In the genomic region with DNA sequence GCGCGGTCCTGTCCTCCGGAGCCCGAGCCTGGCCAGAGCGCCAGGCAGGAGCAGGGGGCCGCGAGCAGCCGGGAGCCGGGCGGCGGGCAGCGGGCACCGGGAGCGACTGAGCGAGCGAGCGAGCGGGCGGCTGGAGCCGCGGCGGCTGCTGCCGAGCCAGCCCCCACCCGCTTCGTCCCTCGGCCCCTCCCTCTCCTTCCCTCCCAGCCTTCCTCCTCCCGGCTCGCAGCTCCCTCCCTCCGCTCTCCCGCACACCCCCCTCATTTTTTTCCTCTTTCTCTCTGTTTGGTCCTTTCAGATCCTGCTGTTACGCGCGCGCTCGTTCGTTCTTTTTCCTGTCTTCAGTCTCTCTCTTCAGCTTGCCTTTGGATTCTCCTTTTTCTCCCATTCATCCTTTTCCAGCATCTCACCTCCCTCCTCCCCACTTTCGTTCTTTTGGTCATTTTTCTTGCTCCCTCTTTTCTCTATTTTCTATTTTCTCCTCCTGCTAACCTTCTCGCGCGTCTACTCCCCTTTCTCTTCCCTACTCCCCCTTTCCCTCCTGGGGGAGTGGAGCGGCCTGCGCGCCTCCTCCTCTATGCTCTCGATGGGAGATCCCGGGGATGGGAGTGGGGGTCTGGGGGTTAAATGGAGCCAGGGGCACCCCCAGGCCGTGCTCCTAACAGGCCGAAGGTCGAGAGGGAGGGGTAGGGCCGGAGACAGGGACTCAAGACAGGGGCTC, we compare ENCODE assay signal across 8 cellular contexts. TPM values are rescaled to one million over a fixed set of nuclear protein-coding genes. Genes with fewer than 3 reads are reported as not detected.
A peak's percentile ranks its signal among the peaks of the same experiment; 100 is the strongest.
DNase-seq lines count a peak whose midpoint lies in the region; ATAC-seq and TF ChIP-seq lines count a peak whose summit lies in the region.

A gene (minus strand): TSS at position 108 of the 721 bp plus-strand sequence. CDS start 125,347 bp downstream, outside the sequence.

- H3K27ac Mint-ChIP-seq in activated T-helper 1 cell treated with anti-CD3 and anti-CD28 coated beads, Interleukin-12 subunit alpha, Interleukin-12 subunit beta, Interleukin-2, Interleukin-4 antibody, amounts not matched to agents 30 ng/mL and 10 ng/mL and 1 ng/mL, durations not matched to agents 14 hours and 24 hours and 36 hours, result peak within 1 kb of the TSS; percentile 76
- H3K27ac Mint-ChIP-seq in osteocyte (ENCODE audit: unreplicated experiment), result no peak within 1 kb of the TSS

- H3K4me2 ChIP-seq in KMS-11, result peak within 1 kb of the TSS; percentile 94

- DNase-seq in DMS114 treated with DMSO at 0.1 percent for 48 hours (lab: John Stamatoyannopoulos, UW; ENCODE audit: unreplicated experiment), result peak; percentile 52
- DNase-seq in activated T-helper 1 cell treated with anti-CD3 and anti-CD28 coated beads, Interleukin-12 subunit alpha, Interleukin-12 subunit beta, Interleukin-2, Interleukin-4 antibody, amounts not matched to agents 30 ng/mL and 10 ng/mL and 1 ng/mL, durations not matched to agents 14 hours and 24 hours and 36 hours (ENCODE audit: low spot score), result no peak
- peak; percentile 45 for DNase-seq in Right ventricle myocardium superior
- DNase-seq in osteocyte (ENCODE audit: extremely low spot score, unreplicated experiment), result no peak
- DNase-seq in central memory CD4-positive, alpha-beta T cell, result no peak
- DNase-seq in activated CD4-positive, alpha-beta T cell treated with anti-CD3 and anti-CD28 coated beads for 4 hours, result no peak
- DNase-seq in NK-92 treated with Interleukin-12 subunit alpha and Interleukin-12 subunit beta, amount 100 ng/mL, for 24 hours (lab: John Stamatoyannopoulos, UW), result no peak

- peaks cover 19% of the 10 kb centered on the region for H3K27me3 ChIP-seq in KMS-11 (ENCODE audit: insufficient read depth, low read depth)

- no peaks in the 10 kb centered on the region for H3K36me3 ChIP-seq in KMS-11 (ENCODE audit: insufficient read depth)

- H3K4me1 Mint-ChIP-seq in activated T-helper 1 cell treated with anti-CD3 and anti-CD28 coated beads, Interleukin-12 subunit alpha, Interleukin-12 subunit beta, Interleukin-2, Interleukin-4 antibody, amounts not matched to agents 30 ng/mL and 10 ng/mL and 1 ng/mL, durations not matched to agents 14 hours and 24 hours and 36 hours (ENCODE audit: low read depth), result peaks cover 15% of the 10 kb centered on the region
- H3K4me1 Mint-ChIP-seq in osteocyte (ENCODE audit: unreplicated experiment), result peaks cover 17% of the 10 kb centered on the region

- intact Hi-C loops in activated T-helper 1 cell treated with anti-CD3 and anti-CD28 coated beads, Interleukin-12 subunit alpha, Interleukin-12 subunit beta, Interleukin-2, Interleukin-4 antibody, amounts not matched to agents 30 ng/mL and 10 ng/mL and 1 ng/mL, durations not matched to agents 14 hours and 24 hours and 36 hours (cut with micrococcal nuclease), result loop anchor here (2.0 kb wide), 1 partner anchor 41 kb away; no protein-coding TSS in a partner anchor
- intact Hi-C loops in Right ventricle myocardium superior (cut with DNase I), result no loop called here

- H3K4me1 ChIP-seq in KMS-11 (ENCODE audit: low read depth, poor library complexity, severe bottlenecking), result no peaks in the 10 kb centered on the region

- H3K9me3 Mint-ChIP-seq in activated T-helper 1 cell treated with anti-CD3 and anti-CD28 coated beads, Interleukin-12 subunit alpha, Interleukin-12 subunit beta, Interleukin-2, Interleukin-4 antibody, amounts not matched to agents 30 ng/mL and 10 ng/mL and 1 ng/mL, durations not matched to agents 14 hours and 24 hours and 36 hours, result no peaks in the 10 kb centered on the region
- no peaks in the 10 kb centered on the region for H3K9me3 Mint-ChIP-seq in osteocyte (ENCODE audit: unreplicated experiment)

- H3K36me3 Mint-ChIP-seq in activated T-helper 1 cell treated with anti-CD3 and anti-CD28 coated beads, Interleukin-12 subunit alpha, Interleukin-12 subunit beta, Interleukin-2, Interleukin-4 antibody, amounts not matched to agents 30 ng/mL and 10 ng/mL and 1 ng/mL, durations not matched to agents 14 hours and 24 hours and 36 hours (ENCODE audit: low read depth), result peaks cover 3% of the 10 kb centered on the region
- H3K36me3 Mint-ChIP-seq in osteocyte (ENCODE audit: unreplicated experiment), result no peaks in the 10 kb centered on the region

- no peaks in the 10 kb centered on the region for H3K79me2 ChIP-seq in KMS-11 (ENCODE audit: insufficient read depth, low read depth)

- no peak within 1 kb of the TSS for H3K27ac ChIP-seq in KMS-11

- ATAC-seq in Right ventricle myocardium superior (ENCODE audit: poor library complexity), result peak; percentile 58

- peak within 1 kb of the TSS; percentile 15; the same call in 1 of the 2 replicates for H3K9ac ChIP-seq in KMS-11

- no peaks in the 10 kb centered on the region for H4K20me1 ChIP-seq in KMS-11 (ENCODE audit: insufficient read depth)

- no peak within 1 kb of the TSS for H3K4me3 ChIP-seq in KMS-11 (IDR thresholded peaks at IDR 0.05; ENCODE audit: insufficient read depth, low read depth, low read length)

- peak within 1 kb of the TSS; percentile 92 for H2AFZ ChIP-seq in KMS-11 (ENCODE audit: low read depth)

- peak within 1 kb of the TSS; percentile 86 for H3K4me3 Mint-ChIP-seq in activated T-helper 1 cell treated with anti-CD3 and anti-CD28 coated beads, Interleukin-12 subunit alpha, Interleukin-12 subunit beta, Interleukin-2, Interleukin-4 antibody, amounts not matched to agents 30 ng/mL and 10 ng/mL and 1 ng/mL, durations not matched to agents 14 hours and 24 hours and 36 hours
- H3K4me3 Mint-ChIP-seq in osteocyte (ENCODE audit: unreplicated experiment), result peak within 1 kb of the TSS; percentile 79

- no peak for TF ChIP-seq CTCF in KMS-11 (conservative IDR thresholded peaks at IDR 0.05; ENCODE audit: low read depth, low read length)
- TF ChIP-seq CTCF in osteocyte (IDR thresholded peaks at IDR 0.05), result no peak

- peaks cover 74% of the 10 kb centered on the region for H3K27me3 Mint-ChIP-seq in activated T-helper 1 cell treated with anti-CD3 and anti-CD28 coated beads, Interleukin-12 subunit alpha, Interleukin-12 subunit beta, Interleukin-2, Interleukin-4 antibody, amounts not matched to agents 30 ng/mL and 10 ng/mL and 1 ng/mL, durations not matched to agents 14 hours and 24 hours and 36 hours (ENCODE audit: insufficient read depth)
- peaks cover 73% of the 10 kb centered on the region for H3K27me3 Mint-ChIP-seq in osteocyte (ENCODE audit: unreplicated experiment)

RNA-seq across cellular contexts. Expression of the gene that starts here (rescaled TPM):
- total RNA-seq in activated T-helper 1 cell treated with anti-CD3 and anti-CD28 coated beads, Interleukin-12 subunit alpha, Interleukin-12 subunit beta, Interleukin-2, Interleukin-4 antibody, amounts not matched to agents 30 ng/mL and 10 ng/mL and 1 ng/mL, durations not matched to agents 14 hours and 24 hours and 36 hours, result not detected in 2 replicates
- not detected for total RNA-seq in Right ventricle myocardium superior
- 0.26 TPM in 1 of 2 replicates, not detected in the other for total RNA-seq in osteocyte

Comparison
In these comparisons a context has a peak if more than half of its experiments do, and no peak if none do; other contexts are left out.
1. Peak in DNase-seq and ATAC-seq in Right ventricle myocardium superior; RNA of the gene not detected or under 1 TPM.